ENCODE assay signal across 8 cellular contexts in genomic region chr1:33349778-33350610, GRCh38. TPM values are rescaled to one million over a fixed set of nuclear protein-coding genes. Genes with fewer than 3 reads are reported as not detected.
DNase-seq lines count a peak whose midpoint lies in the region; ATAC-seq and TF ChIP-seq lines count a peak whose summit lies in the region.

No MANE protein-coding gene starts in this region.

- peak; percentile 79 for ATAC-seq in GM19463 (IDR thresholded peaks at IDR 0.05; ENCODE audit: unreplicated experiment)
- peak; percentile 82 for ATAC-seq in HG03571 (IDR thresholded peaks at IDR 0.05; ENCODE audit: unreplicated experiment)
- peak; percentile 88 for ATAC-seq in activated CD8-positive, alpha-beta memory T cell treated with anti-CD3 and anti-CD28 coated beads, Interleukin-2, amount 10 ng/mL, durations not matched to agents 7 days and 5 days

- DNase-seq in CMK (ENCODE audit: low read depth) (peak; percentile 71), NOMO-1 (lab: John Stamatoyannopoulos, UW; ENCODE audit: unreplicated experiment in 2 of 2) (peak; percentile 83 to 86), endodermal cell (peak; percentile 91)
- peak; percentile 83 for DNase-seq in activated CD8-positive, alpha-beta memory T cell treated with anti-CD3 and anti-CD28 coated beads, Interleukin-2, amount 10 ng/mL, durations not matched to agents 7 days and 5 days
- peak; percentile 62 for DNase-seq in stimulated activated CD8-positive, alpha-beta memory T cell treated with anti-CD3 and anti-CD28 coated beads, Interleukin-15, amount 100 ng/mL, for 24 hours (ENCODE audit: low read depth)

- peak overlapping the region; percentile 70 for H3K9ac ChIP-seq in endodermal cell (ENCODE audit: extremely low read depth, low read length, poor library complexity, severe bottlenecking)

- H3K27ac Mint-ChIP-seq in activated CD8-positive, alpha-beta memory T cell treated with anti-CD3 and anti-CD28 coated beads, Interleukin-2, amount 10 ng/mL, durations not matched to agents 7 days and 5 days, result peak overlapping the region; percentile 91
- H3K27ac Mint-ChIP-seq in endodermal cell, result peak overlapping the region; percentile 89

- TF ChIP-seq CTCF in endodermal cell (conservative IDR thresholded peaks at IDR 0.05), result no peak

- H3K36me3 ChIP-seq in endodermal cell (ENCODE audit: control insufficient read depth, insufficient read depth, low read length) (peaks cover 14% of the 10 kb centered on the region), mesodermal cell (ENCODE audit: control insufficient read depth, insufficient read depth, low read length) (peaks cover 45% of the 10 kb centered on the region)

- H3K27me3 Mint-ChIP-seq in activated CD8-positive, alpha-beta memory T cell treated with anti-CD3 and anti-CD28 coated beads, Interleukin-2, amount 10 ng/mL, durations not matched to agents 7 days and 5 days, result no peaks in the 10 kb centered on the region
- H3K27me3 Mint-ChIP-seq in endodermal cell (ENCODE audit: insufficient read depth), result peaks cover 83% of the 10 kb centered on the region

- H3K4me3 ChIP-seq in endodermal cell (ENCODE audit: low read length) (peak overlapping the region; percentile 88), mesodermal cell (ENCODE audit: extremely low read depth, insufficient read depth, low read length, poor library complexity, severe bottlenecking) (peak overlapping the region; percentile 48)

- no peaks in the 10 kb centered on the region for H3K9me3 Mint-ChIP-seq in activated CD8-positive, alpha-beta memory T cell treated with anti-CD3 and anti-CD28 coated beads, Interleukin-2, amount 10 ng/mL, durations not matched to agents 7 days and 5 days (ENCODE audit: low read depth)
- no peaks in the 10 kb centered on the region for H3K9me3 Mint-ChIP-seq in endodermal cell

- CTCF ChIA-PET in activated CD8-positive, alpha-beta memory T cell treated with anti-CD3 and anti-CD28 coated beads, Interleukin-2, amount 10 ng/mL, durations not matched to agents 7 days and 5 days (lab: Charles Lee), result interaction anchor here (0.6 to 3.1 kb wide), 10 partner anchors 10 to 737 kb away, joined by 3 to 17 read pairs (median 3); no protein-coding TSS in a partner anchor

- H3K9me3 ChIP-seq in endodermal cell (ENCODE audit: control insufficient read depth, low read length) (no peaks in the 10 kb centered on the region), mesodermal cell (ENCODE audit: control insufficient read depth, low read length) (no peaks in the 10 kb centered on the region)

- WGBS in endodermal cell (ENCODE audit: insufficient coverage in 1 of 2, insufficient read length in 1 of 2), 2 experiments, result 1 to 2% methylated on average over 30 to 104 of the region's 104 CpGs
- 3% methylated on average over 47 to 67 of the region's 104 CpGs for WGBS in mesodermal cell (ENCODE audit: insufficient coverage in 2 of 2), 2 experiments

- H3K36me3 Mint-ChIP-seq in activated CD8-positive, alpha-beta memory T cell treated with anti-CD3 and anti-CD28 coated beads, Interleukin-2, amount 10 ng/mL, durations not matched to agents 7 days and 5 days, result peaks cover 13% of the 10 kb centered on the region
- H3K36me3 Mint-ChIP-seq in endodermal cell (ENCODE audit: low read depth), result peaks cover 3% of the 10 kb centered on the region

- H3K4me3 Mint-ChIP-seq in activated CD8-positive, alpha-beta memory T cell treated with anti-CD3 and anti-CD28 coated beads, Interleukin-2, amount 10 ng/mL, durations not matched to agents 7 days and 5 days, result peak overlapping the region; percentile 86
- peak overlapping the region; percentile 77 for H3K4me3 Mint-ChIP-seq in endodermal cell

- H3K4me1 ChIP-seq in endodermal cell (ENCODE audit: control insufficient read depth, insufficient read depth, low read length) (peaks cover 20% of the 10 kb centered on the region), mesodermal cell (ENCODE audit: control insufficient read depth, insufficient read depth, low read length, poor library complexity, severe bottlenecking) (peaks cover 22% of the 10 kb centered on the region)

- peaks cover 26% of the 10 kb centered on the region for H3K27me3 ChIP-seq in endodermal cell (ENCODE audit: control insufficient read depth, insufficient read depth, low read length, poor library complexity, severe bottlenecking)

- peak overlapping the region; percentile 97 for H3K27ac ChIP-seq in endodermal cell (ENCODE audit: low read depth, low read length)
- H3K27ac ChIP-seq in mesodermal cell (ENCODE audit: low read depth, low read length, severe bottlenecking), result peak overlapping the region; percentile 82

- peaks cover 43% of the 10 kb centered on the region for H3K4me1 Mint-ChIP-seq in activated CD8-positive, alpha-beta memory T cell treated with anti-CD3 and anti-CD28 coated beads, Interleukin-2, amount 10 ng/mL, durations not matched to agents 7 days and 5 days
- peaks cover 33% of the 10 kb centered on the region for H3K4me1 Mint-ChIP-seq in endodermal cell

RNA-seq across cellular contexts. Expression of gene A3GALT2, which starts 29.1 kb away (rescaled TPM):
- total RNA-seq in activated CD8-positive, alpha-beta memory T cell treated with anti-CD3 and anti-CD28 coated beads, Interleukin-2, amount 10 ng/mL, durations not matched to agents 7 days and 5 days, result not detected
- total RNA-seq in endodermal cell, result not detected
- not detected for polyA plus RNA-seq in endodermal cell (2013, experiment 1 of 2)
- not detected for polyA plus RNA-seq in endodermal cell (2013, experiment 2 of 2)
- not detected for polyA plus RNA-seq in mesodermal cell (2013, experiment 1 of 2)
- polyA plus RNA-seq in mesodermal cell (2013, experiment 2 of 2), result not detected

Comparison
In these comparisons a context has a peak if more than half of its experiments do, and no peak if none do; other contexts are left out.
1. Peak in every context shown above with its lines: DNase-seq, ATAC-seq, H3K4me3 ChIP-seq and H3K27ac ChIP-seq.